Comparison of ENCODE assay signal across 14 cellular contexts in the genomic region with DNA sequence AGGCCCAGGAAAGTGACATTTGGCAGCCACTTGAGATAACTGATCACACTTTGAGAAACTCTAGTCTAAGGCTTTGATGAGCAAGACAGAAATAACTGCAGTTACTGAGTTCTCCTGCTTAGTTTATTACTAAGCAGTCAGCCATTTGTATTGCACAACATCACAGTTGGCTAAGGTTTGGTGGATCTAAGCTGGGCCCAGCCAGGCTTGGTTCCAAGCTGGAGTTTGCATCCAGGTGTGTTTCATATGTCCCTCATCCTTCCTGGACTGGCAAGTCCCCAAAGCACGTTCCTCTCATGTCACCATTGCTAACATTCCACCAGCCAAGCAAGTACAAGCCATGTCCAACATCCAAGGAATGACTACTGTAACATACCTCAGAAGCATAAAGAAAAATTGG.
A peak's percentile ranks its signal among the peaks of the same experiment; 100 is the strongest.
DNase-seq lines count a peak whose midpoint lies in the region; ATAC-seq, FAIRE-seq and TF ChIP-seq lines count a peak whose summit lies in the region.
"Had no signal": no experiment of that assay in that cellular context is flagged by ENCODE, and none has a peak within 500 bp of the region (broad histone marks: within the 10 kb centered on the region; RNA-seq: fewer than 3 reads in every experiment).

No MANE protein-coding gene starts in this region.

- H3K4me1 ChIP-seq in cardiac muscle cell (ENCODE audit: low read depth) (peaks cover 21% of the 10 kb centered on the region), right cardiac atrium (ENCODE audit: control insufficient read depth, insufficient read depth, low read length) (peaks cover 11% of the 10 kb centered on the region), astrocyte (ENCODE audit: insufficient read depth, low read length) (peaks cover 18% of the 10 kb centered on the region), hepatocyte (ENCODE audit: insufficient read depth) (peaks cover 10% of the 10 kb centered on the region), uterus (no peaks in the 10 kb centered on the region)

- no peaks in the 10 kb centered on the region for H4K20me1 ChIP-seq in astrocyte (ENCODE audit: insufficient read depth, low read length)
- no peaks in the 10 kb centered on the region for H4K20me1 ChIP-seq in hepatocyte (ENCODE audit: insufficient read depth, poor library complexity, severe bottlenecking)

- H3K9me2 ChIP-seq in hepatocyte (replicated peaks; ENCODE audit: insufficient read depth): no peaks in the 10 kb centered on the region

- no peaks in the 10 kb centered on the region for H3K36me3 Mint-ChIP-seq in astrocyte (ENCODE audit: low read depth, unreplicated experiment)
- no peaks in the 10 kb centered on the region for H3K36me3 Mint-ChIP-seq in activated T-cell treated with anti-CD3 and anti-CD28 coated beads, Interleukin-2, amount 50 U/mL, for 4 hours (ENCODE audit: insufficient read depth)
- H3K36me3 Mint-ChIP-seq: naive B cell had no signal

- TF ChIP-seq POLR2A in uterus (IDR thresholded peaks at IDR 0.05): no peak

- no peaks in the 10 kb centered on the region for H3K27me3 Mint-ChIP-seq in astrocyte (ENCODE audit: low read depth, unreplicated experiment)
- H3K27me3 Mint-ChIP-seq in activated T-cell treated with anti-CD3 and anti-CD28 coated beads, Interleukin-2, amount 50 U/mL, for 4 hours (ENCODE audit: low read depth): peaks cover 9% of the 10 kb centered on the region
- H3K27me3 Mint-ChIP-seq: naive B cell had no signal

- DNase-seq in cardiac muscle cell (ENCODE audit: low read depth in 1 of 2, low spot score in 1 of 2) (peak; percentile 54 to 84), right cardiac atrium (no peak), astrocyte (ENCODE audit: low read depth) (peak; percentile 89), hepatocyte (ENCODE audit: low spot score) (no peak), uterus (peak; percentile 27 to 35)
- no peak for DNase-seq in activated T-cell treated with anti-CD3 and anti-CD28 coated beads, Interleukin-2, amount 50 U/mL, for 4 hours
- no peak for DNase-seq in activated CD4-positive, alpha-beta T cell treated with anti-CD3 and anti-CD28 coated beads for 1 hour
- DNase-seq: 8988T; naive B cell; NCI-H2227 treated with DMSO at 0.1 percent for 48 hours; SHP77; stimulated activated CD4-positive, alpha-beta T cell treated with anti-CD3 and anti-CD28 coated beads, Interleukin-15, amount 100 ng/mL, for 24 hours had no signal

- WGBS in right cardiac atrium: 56% methylated on average over 1 of the region's 1 CpG
- WGBS in hepatocyte (ENCODE audit: low lambda C conversion rate, missing lambda C conversion rate): 91% methylated on average over 1 of the region's 1 CpG

- H3K4me2 ChIP-seq in astrocyte (ENCODE audit: low read length): no peak overlapping the region
- no peak overlapping the region for H3K4me2 ChIP-seq in hepatocyte

- no peak overlapping the region for H3K27ac Mint-ChIP-seq in astrocyte (ENCODE audit: unreplicated experiment)
- H3K27ac Mint-ChIP-seq: activated T-helper 1 cell treated with anti-CD3 and anti-CD28 coated beads, Interleukin-12 subunit alpha, Interleukin-12 subunit beta, Interleukin-2, Interleukin-4 antibody, amounts not matched to agents 30 ng/mL and 10 ng/mL and 1 ng/mL, durations not matched to agents 14 hours and 24 hours and 36 hours; naive B cell had no signal

- no peak overlapping the region for H3K4me3 Mint-ChIP-seq in astrocyte (ENCODE audit: unreplicated experiment)
- H3K4me3 Mint-ChIP-seq in activated T-cell treated with anti-CD3 and anti-CD28 coated beads, Interleukin-2, amount 50 U/mL, for 4 hours: no peak overlapping the region
- H3K4me3 Mint-ChIP-seq: activated T-helper 1 cell treated with anti-CD3 and anti-CD28 coated beads, Interleukin-12 subunit alpha, Interleukin-12 subunit beta, Interleukin-2, Interleukin-4 antibody, amounts not matched to agents 30 ng/mL and 10 ng/mL and 1 ng/mL, durations not matched to agents 14 hours and 24 hours and 36 hours; naive B cell had no signal

- H3K27ac ChIP-seq in cardiac muscle cell: peak overlapping the region; percentile 70
- H3K27ac ChIP-seq in right cardiac atrium (ENCODE audit: low read length): no peak overlapping the region
- H3K27ac ChIP-seq in astrocyte (ENCODE audit: low read depth, low read length): no peak overlapping the region
- H3K27ac ChIP-seq in hepatocyte: peak overlapping the region; percentile 70
- H3K27ac ChIP-seq in uterus: no peak overlapping the region

- no peaks in the 10 kb centered on the region for H3K79me2 ChIP-seq in astrocyte (ENCODE audit: insufficient read depth, low read length)
- no peaks in the 10 kb centered on the region for H3K79me2 ChIP-seq in hepatocyte

- H3K9ac ChIP-seq in astrocyte (ENCODE audit: low read length): no peak overlapping the region

- H2AFZ ChIP-seq in astrocyte (ENCODE audit: low read depth, low read length) (no peak overlapping the region), hepatocyte (no peak overlapping the region)

- H3K9me3 Mint-ChIP-seq in astrocyte (ENCODE audit: unreplicated experiment): no peaks in the 10 kb centered on the region
- no peaks in the 10 kb centered on the region for H3K9me3 Mint-ChIP-seq in activated T-cell treated with anti-CD3 and anti-CD28 coated beads, Interleukin-2, amount 50 U/mL, for 4 hours
- H3K9me3 Mint-ChIP-seq: activated T-helper 1 cell treated with anti-CD3 and anti-CD28 coated beads, Interleukin-12 subunit alpha, Interleukin-12 subunit beta, Interleukin-2, Interleukin-4 antibody, amounts not matched to agents 30 ng/mL and 10 ng/mL and 1 ng/mL, durations not matched to agents 14 hours and 24 hours and 36 hours; naive B cell had no signal

- no peaks in the 10 kb centered on the region for H3K36me3 ChIP-seq in cardiac muscle cell
- H3K36me3 ChIP-seq in astrocyte (ENCODE audit: insufficient read depth, low read length): no peaks in the 10 kb centered on the region
- no peaks in the 10 kb centered on the region for H3K36me3 ChIP-seq in hepatocyte (replicated peaks; ENCODE audit: insufficient read depth, low read depth)
- no peaks in the 10 kb centered on the region for H3K36me3 ChIP-seq in uterus

- peak; percentile 69 for FAIRE-seq in astrocyte (lab: Jason Lieb, UNC)

- no peak for TF ChIP-seq CTCF in cardiac muscle cell (IDR thresholded peaks at IDR 0.05; ENCODE audit: low read depth, low read length)
- TF ChIP-seq CTCF in astrocyte (IDR thresholded peaks at IDR 0.05; ENCODE audit: insufficient read depth, low read depth, low read length): no peak
- no peak for TF ChIP-seq CTCF in hepatocyte (IDR thresholded peaks at IDR 0.05; ENCODE audit: poor library complexity)
- TF ChIP-seq CTCF in uterus (IDR thresholded peaks at IDR 0.05): no peak

- peaks cover 19% of the 10 kb centered on the region for H3K4me1 Mint-ChIP-seq in astrocyte (ENCODE audit: low read depth, unreplicated experiment)
- H3K4me1 Mint-ChIP-seq in activated T-cell treated with anti-CD3 and anti-CD28 coated beads, Interleukin-2, amount 50 U/mL, for 4 hours (ENCODE audit: low read depth): no peaks in the 10 kb centered on the region

- H3K4me3 ChIP-seq in cardiac muscle cell (no peak overlapping the region), right cardiac atrium (ENCODE audit: low read length) (no peak overlapping the region), astrocyte (ENCODE audit: insufficient read depth, low read depth, low read length) (no peak overlapping the region), hepatocyte (no peak overlapping the region), uterus (no peak overlapping the region)

- intact Hi-C loops in right cardiac atrium (cut with DNase I) (loop anchor here in 2 of 4 donors (10.0 kb wide), 1 partner anchor 51 kb away; no protein-coding TSS in a partner anchor), uterus (cut with DNase I; ENCODE audit: low total_unique reads) (no loop called here)

- no peak for ATAC-seq in right cardiac atrium
- no peak for ATAC-seq in SK-N-SH treated with all-trans-retinoic acid at 6 μM for 48 hours
- ATAC-seq in activated T-cell treated with anti-CD3 and anti-CD28 coated beads, Interleukin-2, amount 50 U/mL, for 4 hours: no peak

- H3K9me3 ChIP-seq in cardiac muscle cell (ENCODE audit: low read depth) (no peaks in the 10 kb centered on the region), right cardiac atrium (ENCODE audit: control insufficient read depth, low read length) (no peaks in the 10 kb centered on the region), astrocyte (ENCODE audit: insufficient read depth, low read depth, low read length) (no peaks in the 10 kb centered on the region), hepatocyte (ENCODE audit: low read depth) (no peaks in the 10 kb centered on the region), uterus (no peaks in the 10 kb centered on the region)

- no peaks in the 10 kb centered on the region for H3K27me3 ChIP-seq in cardiac muscle cell
- H3K27me3 ChIP-seq in right cardiac atrium (ENCODE audit: control insufficient read depth, insufficient read depth): no peaks in the 10 kb centered on the region
- H3K27me3 ChIP-seq in astrocyte (ENCODE audit: insufficient read depth, low read length): no peaks in the 10 kb centered on the region
- H3K27me3 ChIP-seq in hepatocyte: no peaks in the 10 kb centered on the region
- no peaks in the 10 kb centered on the region for H3K27me3 ChIP-seq in uterus

TF ChIP-seq in SK-N-SH treated with all-trans-retinoic acid at 6 μM for 48 hours, 23 proteins besides CTCF, POLR2A, EP300 and RAD21 (continues in another document):
- TF ChIP-seq GLIS3 (CRISPR knock-in tag; IDR thresholded peaks at IDR 0.05) (no peak), SNAI2 (CRISPR knock-in tag; IDR thresholded peaks at IDR 0.05) (no peak), ZNF565 (CRISPR knock-in tag; conservative IDR thresholded peaks at IDR 0.05; ENCODE audit: low read depth) (no peak), ZC3H10 (CRISPR knock-in tag; IDR thresholded peaks at IDR 0.05) (no peak), ZNF8 (CRISPR knock-in tag; IDR thresholded peaks at IDR 0.05) (no peak), ZNF70 (CRISPR knock-in tag; IDR thresholded peaks at IDR 0.05) (no peak)
- TF ChIP-seq, protein P1, sequence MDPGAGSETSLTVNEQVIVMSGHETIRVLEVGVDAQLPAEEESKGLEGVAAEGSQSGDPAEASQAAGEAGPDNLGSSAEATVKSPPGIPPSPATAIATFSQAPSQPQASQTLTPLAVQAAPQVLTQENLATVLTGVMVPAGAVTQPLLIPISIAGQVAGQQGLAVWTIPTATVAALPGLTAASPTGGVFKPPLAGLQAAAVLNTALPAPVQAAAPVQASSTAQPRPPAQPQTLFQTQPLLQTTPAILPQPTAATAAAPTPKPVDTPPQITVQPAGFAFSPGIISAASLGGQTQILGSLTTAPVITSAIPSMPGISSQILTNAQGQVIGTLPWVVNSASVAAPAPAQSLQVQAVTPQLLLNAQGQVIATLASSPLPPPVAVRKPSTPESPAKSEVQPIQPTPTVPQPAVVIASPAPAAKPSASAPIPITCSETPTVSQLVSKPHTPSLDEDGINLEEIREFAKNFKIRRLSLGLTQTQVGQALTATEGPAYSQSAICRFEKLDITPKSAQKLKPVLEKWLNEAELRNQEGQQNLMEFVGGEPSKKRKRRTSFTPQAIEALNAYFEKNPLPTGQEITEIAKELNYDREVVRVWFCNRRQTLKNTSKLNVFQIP (CRISPR knock-in tag; IDR thresholded peaks at IDR 0.05; ENCODE audit: borderline replicate concordance, low read depth): no peak

Comparison
In these comparisons a context has a peak if more than half of its experiments do, and no peak if none do; other contexts are left out.
1. DNase-seq: peak in cardiac muscle cell (2 of 2), astrocyte (single experiment) and uterus (2 of 2); none in right cardiac atrium (0 of 3), hepatocyte (single experiment), activated T-cell treated with anti-CD3 and anti-CD28 coated beads, Interleukin-2, amount 50 U/mL, for 4 hours (single experiment) and activated CD4-positive, alpha-beta T cell treated with anti-CD3 and anti-CD28 coated beads for 1 hour (single experiment).
2. H3K27ac ChIP-seq: peak in cardiac muscle cell (single experiment) and hepatocyte (single experiment); none in right cardiac atrium (single experiment), astrocyte (single experiment) and uterus (0 of 2).